1 cellular context compared by ENCODE assay signal in genomic region chr19:45106363-45106762, GRCh38. TPM values are rescaled to one million over a fixed set of nuclear protein-coding genes. Genes with fewer than 3 reads are reported as not detected.
"Had no signal": no experiment of that assay in that cellular context is flagged by ENCODE, and none has a peak within 500 bp of the region (broad histone marks: within the 10 kb centered on the region; RNA-seq: fewer than 3 reads in every experiment).

No MANE protein-coding gene starts in this region.

RNA-seq across cellular contexts. Expression of gene ZNF296, which starts 30.1 kb away (rescaled TPM):
- total RNA-seq: ascending aorta had no signal

RNA-seq across cellular contexts. Expression of gene NKPD1, which starts 54.4 kb away (rescaled TPM):
- total RNA-seq: ascending aorta had no signal
